In genomic region chr1:15617173-15617873, GRCh38 we compare ENCODE assay signal across 8 cellular contexts. TPM values are rescaled to one million over a fixed set of nuclear protein-coding genes. Genes with fewer than 3 reads are reported as not detected.
DNase-seq lines count a peak whose midpoint lies in the region; ATAC-seq and TF ChIP-seq lines count a peak whose summit lies in the region.

DDI2 (plus strand) TSS chr1:15617458; CDS start chr1:15617671, 213 bp downstream.

- no peaks in the 10 kb centered on the region for H3K36me3 ChIP-seq in upper lobe of left lung

- H3K4me1 ChIP-seq in upper lobe of left lung, result peaks cover 37 to 57% (median 45%) of the 10 kb centered on the region in 4 donors

- DNase-seq in NCI-H146 treated with DMSO at 0.1 percent for 48 hours (lab: John Stamatoyannopoulos, UW; ENCODE audit: unreplicated experiment) (peak; percentile 75), amniotic epithelial cell (ENCODE audit: low read depth) (peak; percentile 97), left cardiac atrium (peak; percentile 96), posterior vena cava (ENCODE audit: low spot score) (peak; percentile 99), upper lobe of left lung (peak; percentile 96 to 99)

- peak in 1 of 4 donors; percentile 56 for TF ChIP-seq EP300 in upper lobe of left lung (IDR thresholded peaks at IDR 0.05)

- TF ChIP-seq POLR2A in upper lobe of left lung (IDR thresholded peaks at IDR 0.05), result peak in 3 of 4 donors; percentile 91 to 99 (median 91)

- no peaks in the 10 kb centered on the region for H3K9me3 ChIP-seq in upper lobe of left lung

- H3K4me3 ChIP-seq in GM12875 (ENCODE audit: low read depth, low read length), result peak within 1 kb of the TSS; percentile 98
- H3K4me3 ChIP-seq in upper lobe of left lung, result peak within 1 kb of the TSS; percentile 81 to 96 (median 89)

- no peaks in the 10 kb centered on the region for H3K27me3 ChIP-seq in upper lobe of left lung

- intact Hi-C loops in T-helper 1 cell treated with Interleukin-12 subunit alpha and Interleukin-12 subunit beta and Interleukin-4 antibody, amounts not matched to agents 30 ng/mL and 1 ng/mL, for 36 hours (cut with micrococcal nuclease), result loop anchor here (1.0 to 10.0 kb wide), 9 partner anchors 14 to 747 kb away; partner anchors contain the start of genes CASP9, SZRD1 and ZBTB17
- intact Hi-C loops in left cardiac atrium (cut with DNase I) (no loop called here), posterior vena cava (cut with DNase I) (no loop called here)

- ATAC-seq in HG02852 (IDR thresholded peaks at IDR 0.05; ENCODE audit: unreplicated experiment) (peak; percentile 67), left cardiac atrium (peak; percentile 94 to 97), upper lobe of left lung (ENCODE audit: low FRiP score in 2 of 2) (peak; percentile 97)

- 0% methylated on average over 11 to 73 of the region's 76 CpGs for WGBS in upper lobe of left lung, 2 donors

- peak within 1 kb of the TSS; percentile 94 to 99 (median 98) for H3K27ac ChIP-seq in upper lobe of left lung

- no peak for TF ChIP-seq CTCF in GM12875 (IDR thresholded peaks at IDR 0.05; ENCODE audit: borderline replicate concordance, insufficient read depth, low read depth, low read length)
- peak in 2 of 6 experiments; percentile 35 to 37 for TF ChIP-seq CTCF in upper lobe of left lung (IDR thresholded peaks at IDR 0.05)

RNA-seq across cellular contexts. Expression of gene DDI2, which starts in this region (rescaled TPM):
- total RNA-seq in T-helper 1 cell treated with Interleukin-12 subunit alpha and Interleukin-12 subunit beta and Interleukin-4 antibody, amounts not matched to agents 30 ng/mL and 1 ng/mL, for 36 hours, result 36.3 and 39.6 TPM in 2 replicates
- total RNA-seq in left cardiac atrium (10 to 100 TPM; 23.6 to 25.1 TPM), posterior vena cava (10 to 100 TPM; 23.8 to 27.4 TPM), upper lobe of left lung (100 to 1,000 TPM in 1 of 6 donors, 10 to 100 TPM in 5; 31.4 to 161 (median 46.1) TPM)

Comparison
In these comparisons a context has a peak if more than half of its experiments do, and no peak if none do; other contexts are left out.
1. Peak in every context shown above with its lines: DNase-seq, ATAC-seq, H3K4me3 ChIP-seq and H3K27ac ChIP-seq.